In the genomic region with DNA sequence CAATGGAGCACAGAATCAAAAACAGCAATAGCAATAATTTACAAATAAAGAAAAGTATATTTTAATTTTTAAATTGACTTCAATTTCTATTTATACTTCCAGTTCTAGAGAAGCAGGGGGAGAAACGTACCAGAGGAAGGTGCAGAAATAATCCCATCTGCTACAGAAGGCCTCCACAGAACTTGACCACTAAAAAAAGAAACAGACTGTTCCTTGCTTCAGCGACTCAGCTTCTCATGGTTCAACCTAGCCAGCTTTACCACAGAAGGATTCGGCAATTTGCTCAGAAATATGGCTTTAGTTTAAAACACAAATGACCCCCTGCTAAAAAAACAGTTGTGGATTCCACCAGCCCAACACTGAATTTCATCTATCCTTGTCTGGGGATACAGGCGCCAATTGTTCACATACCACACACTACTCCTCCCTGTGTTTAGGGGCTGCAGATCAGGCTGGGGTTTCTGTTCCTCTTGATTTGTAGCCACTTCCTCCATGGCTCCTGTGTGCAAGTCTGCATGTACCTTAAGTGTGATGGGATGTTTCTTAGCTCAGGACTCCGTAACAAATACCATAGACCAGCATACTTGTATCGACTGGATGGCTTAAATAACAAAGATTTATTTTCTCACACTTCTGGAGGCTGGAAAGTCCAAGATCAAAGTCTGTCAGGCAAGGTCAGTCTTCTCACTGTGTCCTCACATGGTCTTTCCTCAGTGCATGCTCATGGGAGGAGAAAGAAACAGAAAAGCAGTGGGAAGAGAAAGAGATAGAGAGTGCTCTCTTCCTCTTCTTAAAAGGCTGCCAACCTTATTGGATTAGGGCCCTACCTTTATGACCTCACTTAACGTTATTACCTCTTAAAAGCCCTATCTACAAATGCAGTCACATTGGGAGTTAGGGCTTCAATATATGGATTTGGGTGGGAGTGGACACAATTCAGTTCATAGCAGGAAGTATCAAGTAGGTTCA, we compare ENCODE assay signal across 12 cellular contexts.
A peak's percentile ranks its signal among the peaks of the same experiment; 100 is the strongest.
DNase-seq lines count a peak whose midpoint lies in the region; ATAC-seq and TF ChIP-seq lines count a peak whose summit lies in the region.
"Had no signal": no experiment of that assay in that cellular context is flagged by ENCODE, and none has a peak within 500 bp of the region (broad histone marks: within the 10 kb centered on the region; RNA-seq: fewer than 3 reads in every experiment).

No MANE protein-coding gene starts in this region.

- H3K4me3 ChIP-seq in BE2C (ENCODE audit: low read depth, low read length), result no peak overlapping the region
- H3K4me3 ChIP-seq: sigmoid colon had no signal

- TF ChIP-seq CTCF in BE2C (IDR thresholded peaks at IDR 0.05; ENCODE audit: low read depth, low read length), result no peak

- H3K4me3 Mint-ChIP-seq in activated CD4-positive, alpha-beta T cell treated with anti-CD3 and anti-CD28 coated beads, Interleukin-2, amount 10 ng/mL, durations not matched to agents 24 days and 14 days, result no peak overlapping the region
- H3K4me3 Mint-ChIP-seq: activated naive CD8-positive, alpha-beta T cell treated with anti-CD3 and anti-CD28 coated beads for 36 hours had no signal

- H3K36me3 ChIP-seq in BE2C, result no peaks in the 10 kb centered on the region
- H3K36me3 ChIP-seq: sigmoid colon had no signal

- H3K4me1 Mint-ChIP-seq in activated CD4-positive, alpha-beta T cell treated with anti-CD3 and anti-CD28 coated beads, Interleukin-2, amount 10 ng/mL, durations not matched to agents 24 days and 14 days, result no peaks in the 10 kb centered on the region
- H3K4me1 Mint-ChIP-seq: activated naive CD8-positive, alpha-beta T cell treated with anti-CD3 and anti-CD28 coated beads for 36 hours had no signal

- H3K27me3 ChIP-seq in BE2C, result no peaks in the 10 kb centered on the region
- H3K27me3 ChIP-seq: sigmoid colon had no signal

- H3K9me3 ChIP-seq in BE2C, result no peaks in the 10 kb centered on the region
- H3K9me3 ChIP-seq: sigmoid colon had no signal

- no peak overlapping the region for H3K27ac Mint-ChIP-seq in activated CD4-positive, alpha-beta T cell treated with anti-CD3 and anti-CD28 coated beads, Interleukin-2, amount 10 ng/mL, durations not matched to agents 24 days and 14 days
- H3K27ac Mint-ChIP-seq: activated naive CD8-positive, alpha-beta T cell treated with anti-CD3 and anti-CD28 coated beads for 36 hours had no signal

- no peaks in the 10 kb centered on the region for H3K27me3 Mint-ChIP-seq in activated CD4-positive, alpha-beta T cell treated with anti-CD3 and anti-CD28 coated beads, Interleukin-2, amount 10 ng/mL, durations not matched to agents 24 days and 14 days
- H3K27me3 Mint-ChIP-seq: activated naive CD8-positive, alpha-beta T cell treated with anti-CD3 and anti-CD28 coated beads for 36 hours had no signal

- H3K4me1 ChIP-seq in BE2C, result no peaks in the 10 kb centered on the region
- H3K4me1 ChIP-seq: sigmoid colon had no signal

- H3K36me3 Mint-ChIP-seq in activated CD4-positive, alpha-beta T cell treated with anti-CD3 and anti-CD28 coated beads, Interleukin-2, amount 10 ng/mL, durations not matched to agents 24 days and 14 days (ENCODE audit: low read depth), result no peaks in the 10 kb centered on the region
- H3K36me3 Mint-ChIP-seq: activated naive CD8-positive, alpha-beta T cell treated with anti-CD3 and anti-CD28 coated beads for 36 hours had no signal

- ATAC-seq in GM18519 (IDR thresholded peaks at IDR 0.05; ENCODE audit: low FRiP score, unreplicated experiment) (peak; percentile 72), GM21528 (IDR thresholded peaks at IDR 0.05; ENCODE audit: low FRiP score, unreplicated experiment) (peak; percentile 97), HG03175 (IDR thresholded peaks at IDR 0.05; ENCODE audit: unreplicated experiment) (peak; percentile 82)

- no peaks in the 10 kb centered on the region for H3K9me3 Mint-ChIP-seq in activated CD4-positive, alpha-beta T cell treated with anti-CD3 and anti-CD28 coated beads, Interleukin-2, amount 10 ng/mL, durations not matched to agents 24 days and 14 days
- H3K9me3 Mint-ChIP-seq: activated naive CD8-positive, alpha-beta T cell treated with anti-CD3 and anti-CD28 coated beads for 36 hours had no signal

- intact Hi-C loops in activated CD4-positive, alpha-beta T cell treated with anti-CD3 and anti-CD28 coated beads, Interleukin-2, amount 10 ng/mL, durations not matched to agents 24 days and 14 days (cut with micrococcal nuclease), result no loop called here

- DNase-seq in germinal center (ENCODE audit: low spot score) (peak; percentile 33), BE2C (no peak), putamen (ENCODE audit: low spot score) (no peak)
- no peak for DNase-seq in activated CD4-positive, alpha-beta T cell treated with anti-CD3 and anti-CD28 coated beads, Interleukin-2, amount 10 ng/mL, durations not matched to agents 24 days and 14 days
- DNase-seq in activated T-cell treated with anti-CD3 and anti-CD28 coated beads, Interleukin-2, amount 50 U/mL, for 48 hours, result no peak
- DNase-seq: activated naive CD8-positive, alpha-beta T cell treated with anti-CD3 and anti-CD28 coated beads for 36 hours; DND-41; sigmoid colon; stimulated activated CD8-positive, alpha-beta memory T cell treated with anti-CD3 and anti-CD28 coated beads, Interleukin-4, amount 100 ng/mL, for 48 hours had no signal
